In genomic region chr10:43121444-43121843, GRCh38 we compare ENCODE assay signal across 11 cellular contexts. TPM values are rescaled to one million over a fixed set of nuclear protein-coding genes. Genes with fewer than 3 reads are reported as not detected.
DNase-seq lines count a peak whose midpoint lies in the region; ATAC-seq and TF ChIP-seq lines count a peak whose summit lies in the region.
"Had no signal": no experiment of that assay in that cellular context is flagged by ENCODE, and none has a peak within 500 bp of the region (broad histone marks: within the 10 kb centered on the region; RNA-seq: fewer than 3 reads in every experiment).

No MANE protein-coding gene starts in this region.

- H3K36me3 ChIP-seq in right atrium auricular region, result no peaks in the 10 kb centered on the region
- H3K36me3 ChIP-seq in upper lobe of right lung, result no peaks in the 10 kb centered on the region
- no peaks in the 10 kb centered on the region for H3K36me3 ChIP-seq in thyroid gland

- no peaks in the 10 kb centered on the region for H3K27me3 ChIP-seq in right atrium auricular region
- H3K27me3 ChIP-seq in upper lobe of right lung, result no peaks in the 10 kb centered on the region
- no peaks in the 10 kb centered on the region for H3K27me3 ChIP-seq in thyroid gland

- TF ChIP-seq POLR2A in thyroid gland (IDR thresholded peaks at IDR 0.05), result no peak

- H3K4me1 ChIP-seq in right atrium auricular region (no peaks in the 10 kb centered on the region), upper lobe of right lung (no peaks in the 10 kb centered on the region), thyroid gland (no peaks in the 10 kb centered on the region)

- H3K9me3 ChIP-seq in right atrium auricular region, result no peaks in the 10 kb centered on the region
- no peaks in the 10 kb centered on the region for H3K9me3 ChIP-seq in upper lobe of right lung
- H3K9me3 ChIP-seq in thyroid gland, result no peaks in the 10 kb centered on the region

- 83 to 100% methylated on average over 1 of the region's 1 CpG for WGBS in thyroid gland, 2 donors

- H3K27ac ChIP-seq in right atrium auricular region (no peak overlapping the region), upper lobe of right lung (no peak overlapping the region), thyroid gland (no peak overlapping the region)
- H3K27ac ChIP-seq: C4-2B had no signal

- H3K4me3 ChIP-seq in right atrium auricular region (no peak overlapping the region), upper lobe of right lung (no peak overlapping the region), thyroid gland (replicated peaks in 1 of 3) (no peak overlapping the region)

- intact Hi-C loops in left cardiac atrium (cut with DNase I), result no loop called here
- intact Hi-C loops in upper lobe of right lung (cut with DNase I), result no loop called here
- intact Hi-C loops in thyroid gland (cut with DNase I), result no loop called here

- DNase-seq in left cardiac atrium (no peak), right atrium auricular region (ENCODE audit: low spot score) (no peak), MV-4-11 (lab: John Stamatoyannopoulos, UW) (peak; percentile 46), dermis blood vessel endothelial cell (peak; percentile 15), upper lobe of right lung (peak; percentile 67), thyroid gland (no peak), C1 segment of cervical spinal cord (lab: John Stamatoyannopoulos, UW) (no peak), HT-29 (ENCODE audit: low spot score) (no peak)
- DNase-seq: HFFc6, NCI-H446 had no signal

- ATAC-seq in left cardiac atrium (peak; percentile 32 to 60), upper lobe of right lung (peak; percentile 47)

- TF ChIP-seq CTCF in right atrium auricular region (IDR thresholded peaks at IDR 0.05), result no peak
- no peak for TF ChIP-seq CTCF in upper lobe of right lung (IDR thresholded peaks at IDR 0.05)
- TF ChIP-seq CTCF in thyroid gland (IDR thresholded peaks at IDR 0.05), result no peak

RNA-seq across cellular contexts. Expression of gene CSGALNACT2, which starts 16.8 kb away (rescaled TPM):
- total RNA-seq in left cardiac atrium (10 to 100 TPM; 12.0 to 17.0 TPM), right atrium auricular region (10 to 100 TPM; 10.0 to 14.9 TPM), dermis blood vessel endothelial cell (10.2 and 11.7 TPM in 2 replicates), upper lobe of right lung (40.8 TPM), thyroid gland (10 to 100 TPM; 14.4 to 24.1 (median 20.0) TPM)
- 1.3 TPM in 2 replicates for total RNA-seq in HT-29 (2014; rRNA removed; shearing (Covaris generic))

RNA-seq across cellular contexts. Expression of gene RET, which starts 44.6 kb away (rescaled TPM):
- total RNA-seq in left cardiac atrium, result 1 to 10 TPM in 1 of 2 donors, under 1 TPM in 1; 0.84 to 6.1 TPM
- total RNA-seq in right atrium auricular region, result under 1 TPM; 0.12 to 0.44 TPM
- 1.0 and 1.2 TPM in 2 replicates for total RNA-seq in dermis blood vessel endothelial cell
- total RNA-seq in upper lobe of right lung, result 1.0 TPM
- total RNA-seq in thyroid gland, result 1 to 10 TPM in 2 of 4 donors, under 1 TPM in 2; 0.27 to 2.1 (median 0.88) TPM
- total RNA-seq in HT-29 (2014; rRNA removed; shearing (Covaris generic)), result not detected in 2 replicates

Comparison
In these comparisons a context has a peak if more than half of its experiments do, and no peak if none do; other contexts are left out.
1. DNase-seq: peak in MV-4-11 (single experiment), dermis blood vessel endothelial cell (single experiment) and upper lobe of right lung (single experiment); none in left cardiac atrium (single experiment), right atrium auricular region (single experiment), thyroid gland (0 of 2), C1 segment of cervical spinal cord (0 of 14) and HT-29 (single experiment).